Comparison of ENCODE assay signal across 1 cellular context in the genomic region with DNA sequence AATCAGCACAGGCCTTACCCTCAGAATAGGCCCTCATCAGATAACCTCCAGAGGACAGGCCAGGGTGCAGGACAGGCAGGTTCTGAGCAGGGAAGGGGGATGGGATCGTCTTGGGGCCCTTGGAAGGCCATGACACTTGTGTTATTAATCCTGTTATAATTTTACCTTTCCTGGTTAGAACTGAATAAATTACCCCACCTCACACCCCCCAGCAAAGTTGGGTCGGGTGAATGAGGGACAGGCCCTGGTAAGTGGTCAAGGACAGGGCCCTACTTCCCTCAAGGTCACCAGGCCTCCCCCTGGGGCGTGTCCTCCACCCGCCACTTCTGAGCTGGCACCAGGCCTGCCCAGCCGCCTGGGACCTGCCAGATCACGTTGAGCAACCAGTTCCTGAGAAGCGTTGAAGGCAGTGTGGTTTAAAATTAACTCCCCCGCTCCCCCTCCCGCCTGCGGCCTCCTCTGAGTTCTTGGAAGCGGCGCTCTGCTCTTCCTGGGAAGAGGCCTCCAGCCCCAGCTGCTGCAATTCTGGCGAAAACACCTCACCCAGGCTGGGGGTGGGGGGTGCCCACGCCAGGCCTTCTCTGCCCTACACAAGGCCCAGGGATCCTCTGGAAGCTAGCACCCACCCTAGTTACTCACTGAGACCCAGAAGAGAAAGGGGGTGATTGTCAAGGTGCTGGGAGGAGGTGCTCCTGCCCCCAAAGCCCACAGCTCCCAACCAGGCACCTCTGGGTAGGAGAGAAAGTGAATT.
TF ChIP-seq lines count a peak whose summit lies in the region.

No MANE protein-coding gene starts in this region.

TF ChIP-seq in H1, 55 proteins besides CTCF, POLR2A, EP300 and RAD21:
- TF ChIP-seq FOSL1 (IDR thresholded peaks at IDR 0.05; ENCODE audit: insufficient read depth, low read depth, low read length) (no peak), MAFK (IDR thresholded peaks at IDR 0.05; ENCODE audit: low read depth, low read length) (no peak), RXRA (IDR thresholded peaks at IDR 0.05; ENCODE audit: insufficient read depth, low read depth, low read length) (no peak), HDAC6 (IDR thresholded peaks at IDR 0.05; ENCODE audit: low read depth, low read length) (no peak), RFX5 (IDR thresholded peaks at IDR 0.05; ENCODE audit: borderline replicate concordance, low read depth, low read length) (no peak), SIX5 (IDR thresholded peaks at IDR 0.05; ENCODE audit: low read depth, low read length) (no peak), SP4 (IDR thresholded peaks at IDR 0.05; ENCODE audit: low read length) (no peak), SP2 (IDR thresholded peaks at IDR 0.05; ENCODE audit: low read length) (no peak), ASH2L (IDR thresholded peaks at IDR 0.05; ENCODE audit: low read length) (no peak), YY1 (IDR thresholded peaks at IDR 0.05; ENCODE audit: low read depth, low read length) (no peak), TCF12 (IDR thresholded peaks at IDR 0.05; ENCODE audit: low read depth, low read length) (no peak), NRF1 (IDR thresholded peaks at IDR 0.05; ENCODE audit: low read depth, low read length) (no peak), CREB1 (IDR thresholded peaks at IDR 0.05) (no peak), BRCA1 (IDR thresholded peaks at IDR 0.05; ENCODE audit: low read depth, low read length) (no peak), SRF (IDR thresholded peaks at IDR 0.05; ENCODE audit: low read depth, low read length) (no peak)
- TF ChIP-seq, protein P1, sequence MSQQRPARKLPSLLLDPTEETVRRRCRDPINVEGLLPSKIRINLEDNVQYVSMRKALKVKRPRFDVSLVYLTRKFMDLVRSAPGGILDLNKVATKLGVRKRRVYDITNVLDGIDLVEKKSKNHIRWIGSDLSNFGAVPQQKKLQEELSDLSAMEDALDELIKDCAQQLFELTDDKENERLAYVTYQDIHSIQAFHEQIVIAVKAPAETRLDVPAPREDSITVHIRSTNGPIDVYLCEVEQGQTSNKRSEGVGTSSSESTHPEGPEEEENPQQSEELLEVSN (IDR thresholded peaks at IDR 0.05): no peak
- TF ChIP-seq, protein P2, sequence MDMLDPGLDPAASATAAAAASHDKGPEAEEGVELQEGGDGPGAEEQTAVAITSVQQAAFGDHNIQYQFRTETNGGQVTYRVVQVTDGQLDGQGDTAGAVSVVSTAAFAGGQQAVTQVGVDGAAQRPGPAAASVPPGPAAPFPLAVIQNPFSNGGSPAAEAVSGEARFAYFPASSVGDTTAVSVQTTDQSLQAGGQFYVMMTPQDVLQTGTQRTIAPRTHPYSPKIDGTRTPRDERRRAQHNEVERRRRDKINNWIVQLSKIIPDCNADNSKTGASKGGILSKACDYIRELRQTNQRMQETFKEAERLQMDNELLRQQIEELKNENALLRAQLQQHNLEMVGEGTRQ (IDR thresholded peaks at IDR 0.05; ENCODE audit: low read length): no peak
- TF ChIP-seq, protein P3, sequence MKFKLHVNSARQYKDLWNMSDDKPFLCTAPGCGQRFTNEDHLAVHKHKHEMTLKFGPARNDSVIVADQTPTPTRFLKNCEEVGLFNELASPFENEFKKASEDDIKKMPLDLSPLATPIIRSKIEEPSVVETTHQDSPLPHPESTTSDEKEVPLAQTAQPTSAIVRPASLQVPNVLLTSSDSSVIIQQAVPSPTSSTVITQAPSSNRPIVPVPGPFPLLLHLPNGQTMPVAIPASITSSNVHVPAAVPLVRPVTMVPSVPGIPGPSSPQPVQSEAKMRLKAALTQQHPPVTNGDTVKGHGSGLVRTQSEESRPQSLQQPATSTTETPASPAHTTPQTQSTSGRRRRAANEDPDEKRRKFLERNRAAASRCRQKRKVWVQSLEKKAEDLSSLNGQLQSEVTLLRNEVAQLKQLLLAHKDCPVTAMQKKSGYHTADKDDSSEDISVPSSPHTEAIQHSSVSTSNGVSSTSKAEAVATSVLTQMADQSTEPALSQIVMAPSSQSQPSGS (IDR thresholded peaks at IDR 0.05; ENCODE audit: low read length): no peak
- TF ChIP-seq, protein P4, sequence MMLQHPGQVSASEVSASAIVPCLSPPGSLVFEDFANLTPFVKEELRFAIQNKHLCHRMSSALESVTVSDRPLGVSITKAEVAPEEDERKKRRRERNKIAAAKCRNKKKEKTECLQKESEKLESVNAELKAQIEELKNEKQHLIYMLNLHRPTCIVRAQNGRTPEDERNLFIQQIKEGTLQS (IDR thresholded peaks at IDR 0.05; ENCODE audit: insufficient read depth, low read depth, low read length): no peak
